ENCODE assay signal across 9 cellular contexts in the genomic region with DNA sequence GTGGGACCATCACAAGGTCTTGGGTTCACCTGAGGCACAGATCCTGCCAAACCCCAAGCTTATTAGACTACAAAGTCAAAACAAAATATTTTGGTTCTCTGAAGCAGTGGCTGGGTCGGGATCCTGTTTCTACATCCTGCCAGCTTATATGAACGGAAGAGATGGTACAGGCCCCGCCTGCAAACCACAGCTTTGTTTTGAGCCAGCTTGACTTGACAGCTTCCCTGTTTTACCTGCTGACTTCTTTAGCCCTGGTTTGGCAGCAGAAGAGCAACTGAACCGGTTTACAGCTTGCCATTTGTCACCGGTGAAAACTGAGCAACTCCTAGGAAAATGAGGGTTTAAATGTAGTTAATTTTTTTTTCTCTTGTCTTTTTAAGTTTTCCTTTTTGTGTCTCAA. TPM values are rescaled to one million over a fixed set of nuclear protein-coding genes. Genes with fewer than 3 reads are reported as not detected.
DNase-seq lines count a peak whose midpoint lies in the region; ATAC-seq and TF ChIP-seq lines count a peak whose summit lies in the region.
"Had no signal": no experiment of that assay in that cellular context is flagged by ENCODE, and none has a peak within 500 bp of the region (broad histone marks: within the 10 kb centered on the region; RNA-seq: fewer than 3 reads in every experiment).

No MANE protein-coding gene starts in this region.

- no peak overlapping the region for H3K9ac ChIP-seq in mammary epithelial cell (ENCODE audit: insufficient read depth, low read length)
- no peak overlapping the region for H3K9ac ChIP-seq in neuronal stem cell (ENCODE audit: low read depth, low read length, poor library complexity)

- H3K18ac ChIP-seq in neuronal stem cell (ENCODE audit: low read length) = no peak overlapping the region

- peaks cover 21% of the 10 kb centered on the region for H3K4me1 ChIP-seq in mammary epithelial cell (ENCODE audit: insufficient read depth, low read length)
- peaks cover 0 to 51% (median 38%) of the 10 kb centered on the region in 4 donors for H3K4me1 ChIP-seq in tibial nerve
- H3K4me1 ChIP-seq in neuronal stem cell (ENCODE audit: control insufficient read depth in 2 of 2, insufficient read depth in 1 of 2, low read depth in 1 of 2, low read length in 2 of 2) = peaks cover 0 to 2% of the 10 kb centered on the region in 2 donors

- peaks cover 85% of the 10 kb centered on the region for H3K79me2 ChIP-seq in mammary epithelial cell (ENCODE audit: insufficient read depth, low read length)

- DNase-seq in A172 (ENCODE audit: low spot score) = peak; percentile 53
- DNase-seq in LoVo (ENCODE audit: low spot score) = peak; percentile 16
- DNase-seq in UCSD-AML1 (lab: John Stamatoyannopoulos, UW; ENCODE audit: unreplicated experiment) = peak; percentile 73
- peak; percentile 77 for DNase-seq in mammary epithelial cell
- DNase-seq in midbrain (lab: John Stamatoyannopoulos, UW) = peak; percentile 40
- peak in 1 of 2 donors; percentile 21 for DNase-seq in tibial nerve (ENCODE audit: low spot score in 2 of 2)
- no peak for DNase-seq in neuronal stem cell (ENCODE audit: low spot score)

- H2BK12ac ChIP-seq in neuronal stem cell (ENCODE audit: low read length) = no peak overlapping the region

- peak; percentile 77 for ATAC-seq in GM19035 (IDR thresholded peaks at IDR 0.05; ENCODE audit: unreplicated experiment)

- H4K91ac ChIP-seq in neuronal stem cell (ENCODE audit: low read depth, low read length, poor library complexity) = no peak overlapping the region

- no peak overlapping the region for H3K23ac ChIP-seq in neuronal stem cell (ENCODE audit: low read depth, low read length, poor library complexity)

- no peaks in the 10 kb centered on the region for H3K79me1 ChIP-seq in neuronal stem cell (ENCODE audit: low read depth, low read length)

- no peak overlapping the region for H2BK15ac ChIP-seq in neuronal stem cell (ENCODE audit: low read length)

- no peak overlapping the region for H3K14ac ChIP-seq in neuronal stem cell (ENCODE audit: low read length)

- intact Hi-C loops in mammary epithelial cell (cut with micrococcal nuclease) = loop anchor here (2.0 kb wide), 1 partner anchor 31 kb away; no protein-coding TSS in a partner anchor

- no peak overlapping the region for H2AK5ac ChIP-seq in neuronal stem cell (ENCODE audit: low read depth, low read length)

- no peak overlapping the region for H2BK5ac ChIP-seq in neuronal stem cell (ENCODE audit: low read length)

- CTCF ChIA-PET in mammary epithelial cell (lab: Charles Lee; ENCODE audit: low non-redundant PET) = interaction anchor here (0.5 to 0.7 kb wide), 3 partner anchors 8 to 84 kb away, joined by 3 to 21 read pairs (median 7); no protein-coding TSS in a partner anchor

- peak overlapping the region; percentile 75 for H3K4me2 ChIP-seq in mammary epithelial cell (ENCODE audit: insufficient read depth, low read depth, low read length)
- H3K4me2 ChIP-seq in neuronal stem cell (ENCODE audit: insufficient read depth, low read length, poor library complexity, severe bottlenecking) = no peak overlapping the region

- dilution Hi-C loops in mammary epithelial cell (cut with HindIII; ENCODE audit: low sequenced_read_pairs) = loop anchor here (5.0 kb wide), 1 partner anchor 36 kb away; no protein-coding TSS in a partner anchor

- H3K36me3 ChIP-seq in mammary epithelial cell (ENCODE audit: insufficient read depth, low read length) (peaks cover 5% of the 10 kb centered on the region), tibial nerve (peaks cover 0 to 9% (median 0%) of the 10 kb centered on the region in 3 donors), neuronal stem cell (replicated peaks in 1 of 2; ENCODE audit: control insufficient read depth in 2 of 2, insufficient read depth in 2 of 2, low read length in 2 of 2) (peaks cover 0 to 10% of the 10 kb centered on the region in 2 donors)

- H3K27ac ChIP-seq in mammary epithelial cell (ENCODE audit: insufficient read depth, low read depth, low read length) (peak overlapping the region; percentile 43), tibial nerve (peak overlapping the region in 3 of 4 donors; percentile 58 to 68 (median 63)), neuronal stem cell (replicated peaks; ENCODE audit: low read length) (no peak overlapping the region)

- no peak overlapping the region for H2BK120ac ChIP-seq in neuronal stem cell (ENCODE audit: low read depth, low read length)

- no peak for TF ChIP-seq EP300 in tibial nerve (IDR thresholded peaks at IDR 0.05)

- no TSS peak for BruUV-seq in mammary epithelial cell (replicated peaks; lab: Mats Ljungman, UMichigan)

- H3K4me3 ChIP-seq in mammary epithelial cell (replicated peaks in 1 of 3; ENCODE audit: insufficient read depth in 1 of 3, low read depth in 2 of 3, low read length in 3 of 3) = no peak overlapping the region
- no peak overlapping the region for H3K4me3 ChIP-seq in tibial nerve
- no peak overlapping the region for H3K4me3 ChIP-seq in neuronal stem cell (ENCODE audit: low read length in 2 of 2)

- H3K27me3 ChIP-seq in mammary epithelial cell (ENCODE audit: insufficient read depth, low read length) = no peaks in the 10 kb centered on the region
- no peaks in the 10 kb centered on the region for H3K27me3 ChIP-seq in tibial nerve
- no peaks in the 10 kb centered on the region for H3K27me3 ChIP-seq in neuronal stem cell (ENCODE audit: control insufficient read depth in 3 of 3, insufficient read depth in 3 of 3, low read depth in 1 of 3, low read length in 3 of 3)

- in situ Hi-C loops in mammary epithelial cell (cut with MboI; ENCODE audit: low sequenced_read_pairs in 2 of 2) = no loop called here

- no peak for TF ChIP-seq POLR2A in tibial nerve (IDR thresholded peaks at IDR 0.05)

- TF ChIP-seq CTCF in mammary epithelial cell (conservative IDR thresholded peaks at IDR 0.05 in 1 of 2, IDR thresholded peaks at IDR 0.05 in 1 of 2; ENCODE audit: extremely low read depth in 1 of 2, insufficient read depth in 1 of 2, low read depth in 1 of 2, low read length in 2 of 2) = no peak
- TF ChIP-seq CTCF in tibial nerve (IDR thresholded peaks at IDR 0.05) = no peak

- peak overlapping the region; percentile 67 for H2AFZ ChIP-seq in mammary epithelial cell (ENCODE audit: low read depth, low read length)
- H2AFZ ChIP-seq in neuronal stem cell (ENCODE audit: low read length) = no peak overlapping the region

- no peaks in the 10 kb centered on the region for H4K20me1 ChIP-seq in mammary epithelial cell (ENCODE audit: insufficient read depth, low read length)

- no peaks in the 10 kb centered on the region for H3K9me3 ChIP-seq in mammary epithelial cell (replicated peaks; ENCODE audit: insufficient read depth, low read length)
- H3K9me3 ChIP-seq in tibial nerve = no peaks in the 10 kb centered on the region
- H3K9me3 ChIP-seq in neuronal stem cell (replicated peaks in 1 of 2; ENCODE audit: control insufficient read depth in 2 of 2, insufficient read depth in 1 of 2, low read depth in 1 of 2, low read length in 2 of 2) = no peaks in the 10 kb centered on the region

- H4K8ac ChIP-seq in neuronal stem cell (ENCODE audit: low read depth, low read length) = no peak overlapping the region

- WGBS in mammary epithelial cell (ENCODE audit: low coverage, missing lambda C conversion rate) = 2% methylated on average over 4 of the region's 5 CpGs
- 36 to 37% methylated on average over 5 of the region's 5 CpGs for WGBS in tibial nerve, 2 donors
- WGBS in neuronal stem cell (ENCODE audit: extremely low coverage in 2 of 2, insufficient read length in 2 of 2, insufficient replicate concordance in 1 of 2), 2 donors = no CpG with 5 or more reads among the region's 5 CpGs

- no peak overlapping the region for H3K4ac ChIP-seq in neuronal stem cell (ENCODE audit: low read length)

RNA-seq across cellular contexts. Expression of a gene that starts 11.4 kb away (rescaled TPM):
- 15.1 and 18.0 TPM in 2 replicates for total RNA-seq in A172 (2014; rRNA removed; shearing (Covaris generic))
- total RNA-seq in mammary epithelial cell (10 to 100 TPM; 34.0 to 48.1 TPM), tibial nerve (10 to 100 TPM; 32.0 to 62.7 (median 51.8) TPM)
- 21.4 TPM for polyA plus RNA-seq in mammary epithelial cell
- 52.2 TPM for polyA minus RNA-seq in mammary epithelial cell
- 20.7 TPM for polyA plus RNA-seq in neuronal stem cell (2013, experiment 1 of 2)
- polyA plus RNA-seq in neuronal stem cell (2013, experiment 2 of 2) = 21.7 TPM

RNA-seq across cellular contexts. Expression of a gene that starts 29.3 kb away (rescaled TPM):
- 172 and 177 TPM in 2 replicates for total RNA-seq in A172 (2014; rRNA removed; shearing (Covaris generic))
- total RNA-seq in mammary epithelial cell = 100 to 1,000 TPM; 128 to 189 TPM
- 101 TPM for polyA plus RNA-seq in mammary epithelial cell
- 169 TPM for polyA minus RNA-seq in mammary epithelial cell
- total RNA-seq in tibial nerve = 100 to 1,000 TPM; 148 to 216 (median 156) TPM
- polyA plus RNA-seq in neuronal stem cell (2013, experiment 1 of 2) = 125 TPM
- polyA plus RNA-seq in neuronal stem cell (2013, experiment 2 of 2) = 126 TPM

RNA-seq across cellular contexts. Expression of a gene that starts 32.5 kb away (rescaled TPM):
- total RNA-seq in A172 (2014; rRNA removed; shearing (Covaris generic)) = not detected in 2 replicates
- total RNA-seq in mammary epithelial cell (under 1 TPM in 1 of 2 donors, not detected in 1; under 0.01 TPM), tibial nerve (not detected)
- polyA plus RNA-seq in mammary epithelial cell = not detected
- polyA minus RNA-seq in mammary epithelial cell = not detected
- polyA plus RNA-seq in neuronal stem cell (2013, experiment 1 of 2) = 24.0 TPM
- 23.0 TPM for polyA plus RNA-seq in neuronal stem cell (2013, experiment 2 of 2)

RNA-seq across cellular contexts. Expression of a gene that starts 55.2 kb away (rescaled TPM):
- 0.29 and 0.41 TPM in 2 replicates for total RNA-seq in A172 (2014; rRNA removed; shearing (Covaris generic))
- total RNA-seq in mammary epithelial cell (under 1 TPM in 1 of 2 donors, not detected in 1; 0.61 TPM), tibial nerve (under 1 TPM in 1 of 4 donors, not detected in 3; 0.87 TPM)
- 0.52 TPM for polyA plus RNA-seq in mammary epithelial cell
- polyA minus RNA-seq in mammary epithelial cell = not detected
- polyA plus RNA-seq in neuronal stem cell (2013, experiment 1 of 2) = 0.07 TPM
- polyA plus RNA-seq in neuronal stem cell (2013, experiment 2 of 2) = not detected
- total RNA-seq: temporal lobe had no signal
